8 cellular contexts compared by ENCODE assay signal in the genomic region with DNA sequence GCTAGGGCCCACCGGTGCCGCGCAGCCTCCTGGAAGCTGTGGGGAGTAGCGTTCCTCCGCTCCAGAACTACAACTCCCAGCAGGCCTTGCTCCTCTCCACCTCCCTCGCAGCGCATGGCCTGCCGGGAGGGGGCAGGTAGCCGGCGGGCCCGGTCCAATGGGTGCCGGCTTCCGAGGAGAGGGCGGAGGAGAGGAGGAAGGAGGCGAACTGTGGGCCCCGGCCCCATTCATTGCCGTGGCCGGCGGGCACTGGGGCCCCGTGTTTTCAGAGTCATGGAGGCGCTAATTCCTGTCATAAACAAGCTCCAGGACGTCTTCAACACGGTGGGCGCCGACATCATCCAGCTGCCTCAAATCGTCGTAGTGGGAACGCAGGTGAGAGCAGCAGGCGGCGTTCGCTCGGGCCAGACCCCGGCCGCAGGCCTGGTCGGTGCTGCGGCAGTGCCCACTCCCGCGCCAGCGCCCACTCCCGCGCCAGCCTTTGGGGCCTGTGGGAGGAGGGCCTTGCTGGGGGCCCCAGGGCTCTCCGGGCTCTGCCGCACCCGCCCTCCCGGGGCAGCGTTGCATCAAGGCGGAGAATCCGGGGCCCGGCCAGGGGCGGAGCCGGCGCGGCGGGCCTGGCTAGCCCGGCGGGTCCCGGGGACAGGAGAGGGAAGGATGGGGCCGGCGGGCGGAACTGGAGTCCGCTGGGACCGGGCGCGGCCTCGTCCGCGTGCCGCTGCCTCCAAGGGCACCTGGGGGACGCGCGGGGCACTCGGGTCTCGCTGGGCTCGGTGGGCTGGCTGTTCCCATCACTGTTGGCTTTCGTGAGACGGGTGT.
DNase-seq lines count a peak whose midpoint lies in the region; ATAC-seq lines count a peak whose summit lies in the region.

A gene (plus strand): TSS at position 211 of the 819 bp plus-strand sequence. CDS start 63 bp downstream, at position 274.

- ATAC-seq in GM19023 (IDR thresholded peaks at IDR 0.05; ENCODE audit: unreplicated experiment) (peak; percentile 97), HG03280 (IDR thresholded peaks at IDR 0.05; ENCODE audit: unreplicated experiment) (peak; percentile 98)

- DNase-seq in AG08396 (ENCODE audit: low spot score) (peak; percentile 96), NCI-H345 treated with DMSO at 0.1 percent for 48 hours (lab: John Stamatoyannopoulos, UW; ENCODE audit: unreplicated experiment) (peak; percentile 96), inferior parietal cortex (ENCODE audit: extremely low spot score) (peak; percentile 96)
- peak; percentile 77 to 86 (median 82) for DNase-seq in activated CD4-positive, CD25-positive, alpha-beta regulatory T cell (lab: John Stamatoyannopoulos, UW)
- DNase-seq in central memory CD4-positive, alpha-beta T cell: peak; percentile 93
- peak; percentile 83 to 86 for DNase-seq in stimulated activated CD4-positive, alpha-beta T cell treated with anti-CD3 and anti-CD28 coated beads, Interleukin-12 subunit alpha, Interleukin-12 subunit beta, amount 100 ng/mL, for 24 hours (ENCODE audit: low read depth in 2 of 2)

Comparison
In these comparisons a context has a peak if more than half of its experiments do, and no peak if none do; other contexts are left out.
1. Peak in every context shown above with its lines: DNase-seq and ATAC-seq.